ENCODE assay signal across 8 cellular contexts in the genomic region with DNA sequence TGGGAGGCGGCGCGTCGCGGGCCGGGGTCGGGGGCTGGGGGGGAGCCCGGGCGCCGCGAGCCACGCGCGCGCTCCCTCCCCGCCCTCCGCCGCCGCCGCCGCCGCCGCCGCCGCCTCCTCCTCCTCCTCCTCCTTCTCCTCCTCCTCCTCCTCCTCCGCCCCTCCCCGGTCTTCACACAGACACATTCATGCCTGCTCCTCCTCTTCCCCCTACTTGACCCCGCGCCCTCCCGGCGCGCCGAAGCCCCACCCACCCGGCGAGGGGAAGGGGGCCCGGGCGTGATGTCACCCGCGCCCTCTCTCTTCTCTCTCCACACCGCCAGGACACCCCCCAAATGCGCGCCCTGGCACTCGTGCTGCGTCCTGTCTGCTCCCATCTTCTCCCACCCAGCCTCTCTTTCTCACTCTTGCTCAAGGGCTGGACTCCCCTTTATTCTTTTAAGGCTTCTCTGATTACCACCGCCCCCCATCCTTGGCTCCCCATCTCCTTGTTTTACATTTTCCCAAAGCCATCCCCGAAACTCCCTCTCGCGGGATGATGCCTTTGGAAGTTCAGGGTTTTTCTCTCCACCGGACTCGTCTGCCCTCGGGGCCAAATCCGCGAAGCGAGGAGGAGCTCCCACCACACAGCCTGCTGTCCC. TPM values are rescaled to one million over a fixed set of nuclear protein-coding genes. Genes with fewer than 3 reads are reported as not detected.
DNase-seq lines count a peak whose midpoint lies in the region; ATAC-seq, FAIRE-seq and TF ChIP-seq lines count a peak whose summit lies in the region.

No MANE protein-coding gene starts in this region.

- H3K4me1 Mint-ChIP-seq in CD4-positive, alpha-beta memory T cell: peaks cover 5 to 24% (median 12%) of the 10 kb centered on the region in 4 donors
- peaks cover 16% of the 10 kb centered on the region for H3K4me1 Mint-ChIP-seq in stimulated activated effector memory CD8-positive, alpha-beta T cell treated with anti-CD3 and anti-CD28 coated beads, Interleukin-12 subunit alpha, Interleukin-12 subunit beta, amount 100 ng/mL, for 72 hours

- intact Hi-C loops in CD4-positive, alpha-beta memory T cell (cut with micrococcal nuclease): no loop called here

- no peaks in the 10 kb centered on the region for H3K4me1 ChIP-seq in CD4-positive, alpha-beta memory T cell (ENCODE audit: insufficient read depth, low read length)
- peaks cover 6% of the 10 kb centered on the region for H3K4me1 ChIP-seq in KMS-11 (ENCODE audit: low read depth, poor library complexity, severe bottlenecking)
- peaks cover 40% of the 10 kb centered on the region for H3K4me1 ChIP-seq in keratinocyte (ENCODE audit: control insufficient read depth, extremely low read depth, insufficient read depth, low read length)

- TF ChIP-seq CTCF in KMS-11 (conservative IDR thresholded peaks at IDR 0.05; ENCODE audit: low read depth, low read length): no peak
- TF ChIP-seq CTCF in bronchial epithelial cell (IDR thresholded peaks at IDR 0.05; ENCODE audit: insufficient read depth, low read length, severe bottlenecking): no peak
- TF ChIP-seq CTCF in keratinocyte (optimal IDR thresholded peaks at IDR 0.05 in 1 of 3, IDR thresholded peaks at IDR 0.05 in 1 of 3, conservative IDR thresholded peaks at IDR 0.05 in 1 of 3; ENCODE audit: extremely low read depth in 1 of 3, insufficient read depth in 2 of 3, low read length in 3 of 3): no peak

- H3K9ac ChIP-seq in KMS-11 (peak overlapping the region; percentile 65; the same call in 1 of the 2 replicates), keratinocyte (ENCODE audit: control insufficient read depth, extremely low read depth, insufficient read depth, low read length) (peak overlapping the region; percentile 92)

- dilution Hi-C loops in keratinocyte (cut with MboI; ENCODE audit: extremely low pct_ligation_motif_present, low sequenced_read_pairs): no loop called here

- peak in 1 of 5 donors; percentile 6 for DNase-seq in CD4-positive, alpha-beta memory T cell
- DNase-seq in bronchial epithelial cell (ENCODE audit: low read depth) (no peak), keratinocyte (ENCODE audit: low read depth, low spot score) (no peak)
- no peak for DNase-seq in stimulated activated effector memory CD8-positive, alpha-beta T cell treated with anti-CD3 and anti-CD28 coated beads, Interleukin-12 subunit alpha, Interleukin-12 subunit beta, amount 100 ng/mL, for 72 hours (ENCODE audit: low spot score in 2 of 2)
- DNase-seq in activated CD4-positive, alpha-beta T cell treated with anti-CD3 and anti-CD28 coated beads, Interleukin-2, amount 50 U/mL, for 1 hour: no peak

- H3K36me3 Mint-ChIP-seq in CD4-positive, alpha-beta memory T cell: no peaks in the 10 kb centered on the region
- H3K36me3 Mint-ChIP-seq in stimulated activated effector memory CD8-positive, alpha-beta T cell treated with anti-CD3 and anti-CD28 coated beads, Interleukin-12 subunit alpha, Interleukin-12 subunit beta, amount 100 ng/mL, for 72 hours: no peaks in the 10 kb centered on the region

- H4K20me1 ChIP-seq in KMS-11 (ENCODE audit: insufficient read depth) (no peaks in the 10 kb centered on the region), keratinocyte (ENCODE audit: control insufficient read depth, extremely low read depth, insufficient read depth, low read length) (no peaks in the 10 kb centered on the region)

- H3K9me3 Mint-ChIP-seq in CD4-positive, alpha-beta memory T cell: peaks cover 0 to 4% (median 0%) of the 10 kb centered on the region in 8 donors
- H3K9me3 Mint-ChIP-seq in stimulated activated effector memory CD8-positive, alpha-beta T cell treated with anti-CD3 and anti-CD28 coated beads, Interleukin-12 subunit alpha, Interleukin-12 subunit beta, amount 100 ng/mL, for 72 hours: peaks cover 4% of the 10 kb centered on the region

- H3K79me2 ChIP-seq in KMS-11 (ENCODE audit: insufficient read depth, low read depth): no peaks in the 10 kb centered on the region
- H3K79me2 ChIP-seq in keratinocyte (ENCODE audit: control insufficient read depth, insufficient read depth, low read length): peaks cover 26% of the 10 kb centered on the region

- ATAC-seq in stimulated activated effector memory CD8-positive, alpha-beta T cell treated with anti-CD3 and anti-CD28 coated beads, Interleukin-12 subunit alpha, Interleukin-12 subunit beta, amount 100 ng/mL, for 72 hours: no peak
- ATAC-seq in HG02973 (IDR thresholded peaks at IDR 0.05; ENCODE audit: unreplicated experiment): no peak
- ATAC-seq in HG02884 (IDR thresholded peaks at IDR 0.05; ENCODE audit: unreplicated experiment): no peak

- peaks cover 4% of the 10 kb centered on the region for H3K27me3 ChIP-seq in CD4-positive, alpha-beta memory T cell (ENCODE audit: insufficient read depth, low read length)
- peaks cover 5% of the 10 kb centered on the region for H3K27me3 ChIP-seq in KMS-11 (ENCODE audit: insufficient read depth, low read depth)
- H3K27me3 ChIP-seq in bronchial epithelial cell (ENCODE audit: control insufficient read depth, insufficient read depth, low read length): no peaks in the 10 kb centered on the region
- H3K27me3 ChIP-seq in keratinocyte (ENCODE audit: control insufficient read depth, extremely low read depth, insufficient read depth, low read length): no peaks in the 10 kb centered on the region

- H3K27ac ChIP-seq in CD4-positive, alpha-beta memory T cell (ENCODE audit: low read depth, low read length): no peak overlapping the region
- H3K27ac ChIP-seq in KMS-11: no peak overlapping the region
- peak overlapping the region; percentile 93 for H3K27ac ChIP-seq in keratinocyte (ENCODE audit: control insufficient read depth, insufficient read depth, low read length)

- H3K4me3 Mint-ChIP-seq in CD4-positive, alpha-beta memory T cell: peak overlapping the region; percentile 60 to 77 (median 71)
- peak overlapping the region; percentile 74 for H3K4me3 Mint-ChIP-seq in stimulated activated effector memory CD8-positive, alpha-beta T cell treated with anti-CD3 and anti-CD28 coated beads, Interleukin-12 subunit alpha, Interleukin-12 subunit beta, amount 100 ng/mL, for 72 hours

- no peak overlapping the region for H3K27ac Mint-ChIP-seq in CD4-positive, alpha-beta memory T cell
- H3K27ac Mint-ChIP-seq in stimulated activated effector memory CD8-positive, alpha-beta T cell treated with anti-CD3 and anti-CD28 coated beads, Interleukin-12 subunit alpha, Interleukin-12 subunit beta, amount 100 ng/mL, for 72 hours: peak overlapping the region; percentile 47

- H3K4me2 ChIP-seq in KMS-11 (0 out of 2 replicates have a peak overlapping the region, but pooled peaks have one; percentile 4), keratinocyte (ENCODE audit: control insufficient read depth, extremely low read depth, insufficient read depth, low read depth, low read length) (peak overlapping the region; percentile 81)

- H3K9me1 ChIP-seq in keratinocyte (ENCODE audit: control insufficient read depth, extremely low read depth, insufficient read depth, low read length): no peaks in the 10 kb centered on the region

- POLR2A ChIA-PET in CD4-positive, alpha-beta memory T cell (lab: Charles Lee; ENCODE audit: partially characterized antibody): no interaction called here

- H3K9me3 ChIP-seq in CD4-positive, alpha-beta memory T cell (ENCODE audit: control insufficient read depth in 1 of 2, low read length in 2 of 2): no peaks in the 10 kb centered on the region
- H3K9me3 ChIP-seq in keratinocyte (ENCODE audit: control insufficient read depth, low read depth, low read length): no peaks in the 10 kb centered on the region

- H3K27me3 Mint-ChIP-seq in CD4-positive, alpha-beta memory T cell: peaks cover 29 to 31% of the 10 kb centered on the region in 2 donors

- H3K36me3 ChIP-seq in CD4-positive, alpha-beta memory T cell (ENCODE audit: insufficient read depth, low read length): no peaks in the 10 kb centered on the region
- no peaks in the 10 kb centered on the region for H3K36me3 ChIP-seq in KMS-11 (ENCODE audit: insufficient read depth)
- H3K36me3 ChIP-seq in bronchial epithelial cell (ENCODE audit: control insufficient read depth, insufficient read depth, low read length): no peaks in the 10 kb centered on the region
- H3K36me3 ChIP-seq in keratinocyte (ENCODE audit: control insufficient read depth in 2 of 2, extremely low read depth in 1 of 2, insufficient read depth in 2 of 2, low read length in 2 of 2): no peaks in the 10 kb centered on the region

- peak overlapping the region; percentile 93 for H2AFZ ChIP-seq in KMS-11 (ENCODE audit: low read depth)
- H2AFZ ChIP-seq in keratinocyte (ENCODE audit: control insufficient read depth, low read length): peak overlapping the region; percentile 70

- FAIRE-seq in bronchial epithelial cell (lab: Jason Lieb, UNC) (no peak), keratinocyte (lab: Jason Lieb, UNC) (no peak)

- H3K4me3 ChIP-seq in CD4-positive, alpha-beta memory T cell (ENCODE audit: low read length in 2 of 2): no peak overlapping the region
- no peak overlapping the region for H3K4me3 ChIP-seq in KMS-11 (IDR thresholded peaks at IDR 0.05; ENCODE audit: insufficient read depth, low read depth, low read length)
- peak overlapping the region; percentile 92 for H3K4me3 ChIP-seq in bronchial epithelial cell (ENCODE audit: low read depth, low read length)
- peak overlapping the region; percentile 51 to 89 (median 81) for H3K4me3 ChIP-seq in keratinocyte (ENCODE audit: control insufficient read depth in 2 of 3, extremely low read depth in 1 of 3, insufficient read depth in 2 of 3, low read depth in 1 of 3, low read length in 3 of 3)

- CTCF ChIA-PET in CD4-positive, alpha-beta memory T cell (lab: Charles Lee; ENCODE audit: partially characterized antibody): no interaction called here

RNA-seq across cellular contexts. Expression of a gene that starts 1.0 kb away (rescaled TPM):
- total RNA-seq in CD4-positive, alpha-beta memory T cell: under 1 TPM in 1 of 2 experiments, not detected in 1; 0.06 TPM
- under 1 TPM in 1 of 2 donors, not detected in 1; 0.13 TPM for polyA plus RNA-seq in CD4-positive, alpha-beta memory T cell
- total RNA-seq in bronchial epithelial cell: 1.3 and 2.4 TPM in 2 replicates
- polyA plus RNA-seq in keratinocyte: 2.0 to 3.7 TPM (median 3.6 TPM) in 3 replicates
- 2.1 TPM for polyA plus RNA-seq in keratinocyte (2011; ENCODE audit: low read depth)
- polyA plus RNA-seq in keratinocyte (2011; cell fraction: cytosol; rRNA removed): 4.2 and 4.3 TPM in 2 replicates
- 10.5 and 13.0 TPM in 2 replicates for polyA plus RNA-seq in keratinocyte (2011; cell fraction: nucleus; rRNA removed)
- polyA plus RNA-seq in keratinocyte (2012; ENCODE audit: low replicate concordance): 3.5 and 5.1 TPM in 2 replicates
- polyA minus RNA-seq in keratinocyte: 14.7 to 24.0 TPM (median 15.6 TPM) in 3 replicates
- polyA minus RNA-seq in keratinocyte (2011; cell fraction: cytosol; rRNA and poly(A)+ RNA removed): 8.2 TPM
- 13.1 and 21.2 TPM in 2 replicates for polyA minus RNA-seq in keratinocyte (2011; cell fraction: nucleus; rRNA and poly(A)+ RNA removed)

Comparison
In these comparisons a context has a peak if more than half of its experiments do, and no peak if none do; other contexts are left out.
1. H3K4me3 ChIP-seq: peak in bronchial epithelial cell (single experiment) and keratinocyte (3 of 3); none in CD4-positive, alpha-beta memory T cell (0 of 2) and KMS-11 (single experiment).